Comparison of ENCODE assay signal across 8 cellular contexts in genomic region chr11:119334173-119334930, GRCh38. TPM values are rescaled to one million over a fixed set of nuclear protein-coding genes. Genes with fewer than 3 reads are reported as not detected.
A peak's percentile ranks its signal among the peaks of the same experiment; 100 is the strongest.
DNase-seq lines count a peak whose midpoint lies in the region; ATAC-seq, FAIRE-seq and TF ChIP-seq lines count a peak whose summit lies in the region.

Gene RNF26, plus strand, starts transcription at chr11:119334527. Its CDS starts 596 bp downstream, at chr11:119335123.

- DNase-seq in D341Med (ENCODE audit: low spot score) (peak; percentile 87), HuH-7 (ENCODE audit: low spot score) (peak; percentile 98), activated T-cell treated with anti-CD3 and anti-CD28 coated beads for 1 hour (ENCODE audit: low read depth) (peak; percentile 88), endothelial cell of umbilical vein (ENCODE audit: low read depth, low spot score) (peak; percentile 97), midbrain (lab: John Stamatoyannopoulos, UW) (peak; percentile 99)
- DNase-seq in stimulated activated CD8-positive, alpha-beta memory T cell treated with anti-CD3 and anti-CD28 coated beads, Interleukin-2, amount 100 ng/mL, for 1 hour (ENCODE audit: low read depth in 2 of 2), result peak; percentile 87 to 89

- ATAC-seq in GM21515 (IDR thresholded peaks at IDR 0.05; ENCODE audit: unreplicated experiment), result peak; percentile 92

- H2AFZ ChIP-seq in OCI-LY3 (ENCODE audit: low read depth, low read length), result peak within 1 kb of the TSS; percentile 50
- peak within 1 kb of the TSS; percentile 86 for H2AFZ ChIP-seq in endothelial cell of umbilical vein (ENCODE audit: low read depth, low read length)

- peaks cover 18% of the 10 kb centered on the region for H3K4me1 ChIP-seq in OCI-LY3 (ENCODE audit: low read length)
- peaks cover 34% of the 10 kb centered on the region for H3K4me1 ChIP-seq in endothelial cell of umbilical vein (ENCODE audit: control insufficient read depth, extremely low read depth, insufficient read depth, low read length)

- TF ChIP-seq CTCF in OCI-LY3 (IDR thresholded peaks at IDR 0.05; ENCODE audit: low read depth, low read length), result no peak
- no peak for TF ChIP-seq CTCF in endothelial cell of umbilical vein (IDR thresholded peaks at IDR 0.05; ENCODE audit: extremely low read depth in 1 of 2, insufficient read depth in 1 of 2, low read depth in 1 of 2, low read length in 2 of 2)

- TSS peak; percentile 55 for BruUV-seq in endothelial cell of umbilical vein (replicated peaks; lab: Mats Ljungman, UMichigan)

- H3K9me3 ChIP-seq in OCI-LY3 (ENCODE audit: insufficient read depth, low read length), result no peaks in the 10 kb centered on the region
- H3K9me3 ChIP-seq in endothelial cell of umbilical vein (replicated peaks; ENCODE audit: control insufficient read depth, insufficient read depth, low read length), result no peaks in the 10 kb centered on the region

- H3K36me3 ChIP-seq in OCI-LY3 (replicated peaks; ENCODE audit: low read depth, low read length) (peaks cover 9% of the 10 kb centered on the region), endothelial cell of umbilical vein (ENCODE audit: control insufficient read depth in 2 of 2, extremely low read depth in 1 of 2, insufficient read depth in 2 of 2, low read length in 2 of 2) (peaks cover 0 to 2% of the 10 kb centered on the region in 2 experiments)

- H3K9me1 ChIP-seq in endothelial cell of umbilical vein (replicated peaks; ENCODE audit: control insufficient read depth, extremely low read depth, insufficient read depth, low read length), result no peaks in the 10 kb centered on the region

- H3K27ac ChIP-seq in OCI-LY3 (ENCODE audit: low read length) (peak within 1 kb of the TSS; percentile 58), endothelial cell of umbilical vein (ENCODE audit: insufficient read depth, low read depth, low read length) (peak within 1 kb of the TSS; percentile 34)

- TF ChIP-seq POLR2A in endothelial cell of umbilical vein (IDR thresholded peaks at IDR 0.05; ENCODE audit: low read depth, low read length), result peak; percentile 71

- CTCF ChIA-PET in endothelial cell of umbilical vein (lab: Charles Lee), result interaction anchor here (0.9 to 2.3 kb wide), 3 partner anchors 11 to 26 kb away, joined by 3 to 17 read pairs (median 3); no protein-coding TSS in a partner anchor

- intact Hi-C loops in endothelial cell of umbilical vein (cut with micrococcal nuclease), result loop anchor here (1.0 kb wide), 2 partner anchors 13 to 239 kb away; a partner anchor contains a TSS

- H3K4me3 ChIP-seq in OCI-LY3 (ENCODE audit: low read length) (peak within 1 kb of the TSS; percentile 89), endothelial cell of umbilical vein (replicated peaks in 1 of 3; ENCODE audit: insufficient read depth in 1 of 3, low read depth in 1 of 3, low read length in 3 of 3) (peak within 1 kb of the TSS; percentile 54 to 78 (median 77))

- H3K27me3 ChIP-seq in OCI-LY3 (ENCODE audit: low read depth, low read length) (peaks cover 8% of the 10 kb centered on the region), endothelial cell of umbilical vein (ENCODE audit: control insufficient read depth in 2 of 2, insufficient read depth in 2 of 2, low read length in 2 of 2) (peaks cover 0 to 2% of the 10 kb centered on the region in 2 experiments)

- peak within 1 kb of the TSS; percentile 99 for H3K4me2 ChIP-seq in OCI-LY3 (ENCODE audit: low read length)
- peak within 1 kb of the TSS; percentile 86 for H3K4me2 ChIP-seq in endothelial cell of umbilical vein (ENCODE audit: insufficient read depth, low read length)

- FAIRE-seq in endothelial cell of umbilical vein (lab: Jason Lieb, UNC), result peak; percentile 100

- H3K79me2 ChIP-seq in OCI-LY3 (ENCODE audit: low read length) (peaks cover 28% of the 10 kb centered on the region), endothelial cell of umbilical vein (ENCODE audit: control insufficient read depth, insufficient read depth, low read length) (peaks cover 23% of the 10 kb centered on the region)

- dilution Hi-C loops in endothelial cell of umbilical vein (cut with MboI; ENCODE audit: extremely low pct_ligation_motif_present, low sequenced_read_pairs), result no loop called here

- H4K20me1 ChIP-seq in OCI-LY3 (ENCODE audit: insufficient read depth, low read length), result no peaks in the 10 kb centered on the region; the same call in 1 of the 2 replicates
- H4K20me1 ChIP-seq in endothelial cell of umbilical vein (replicated peaks; ENCODE audit: control insufficient read depth, extremely low read depth, insufficient read depth, low read length), result no peaks in the 10 kb centered on the region

- peak within 1 kb of the TSS; percentile 85 for H3K9ac ChIP-seq in OCI-LY3 (ENCODE audit: low read length)
- peak within 1 kb of the TSS; percentile 75 for H3K9ac ChIP-seq in endothelial cell of umbilical vein (replicated peaks; ENCODE audit: extremely low read depth, insufficient read depth, low read length)

- POLR2A ChIA-PET in endothelial cell of umbilical vein (lab: Charles Lee), result no interaction called here

TF ChIP-seq in endothelial cell of umbilical vein, 7 proteins besides CTCF, POLR2A, EP300 and RAD21:
- TF ChIP-seq POLR2AphosphoS5 (IDR thresholded peaks at IDR 0.05; ENCODE audit: insufficient read depth, low read depth, low read length), result peak; percentile 71
- TF ChIP-seq EZH2 (IDR thresholded peaks at IDR 0.05; ENCODE audit: borderline replicate concordance, low read depth, low read length, severe bottlenecking), result no peak
- no peak for TF ChIP-seq FOS (IDR thresholded peaks at IDR 0.05; ENCODE audit: borderline replicate concordance, insufficient read depth, low read length)

RNA-seq across cellular contexts. Expression of gene RNF26, which starts in this region (rescaled TPM):
- total RNA-seq in endothelial cell of umbilical vein, result 37.9 and 40.1 TPM in 2 replicates
- 41.6 and 43.8 TPM in 2 replicates for polyA plus RNA-seq in endothelial cell of umbilical vein
- 35.5 and 38.1 TPM in 2 replicates for polyA plus RNA-seq in endothelial cell of umbilical vein (2011; cell fraction: cytosol; rRNA removed)
- 15.7 and 17.7 TPM in 2 replicates for polyA plus RNA-seq in endothelial cell of umbilical vein (2011; cell fraction: nucleus; rRNA removed)
- 29.3 and 37.9 TPM in 2 replicates for polyA plus RNA-seq in endothelial cell of umbilical vein (2012)
- polyA minus RNA-seq in endothelial cell of umbilical vein, result 44.3 and 46.7 TPM in 2 replicates
- 31.6 TPM for polyA minus RNA-seq in endothelial cell of umbilical vein (2011; cell fraction: cytosol; rRNA and poly(A)+ RNA removed)
- polyA minus RNA-seq in endothelial cell of umbilical vein (2011; cell fraction: nucleus; rRNA and poly(A)+ RNA removed), result 16.9 and 20.4 TPM in 2 replicates

Comparison
In these comparisons a context has a peak if more than half of its experiments do, and no peak if none do; other contexts are left out.
1. Peak in every context shown above with its lines: DNase-seq, ATAC-seq, H3K4me3 ChIP-seq and H3K27ac ChIP-seq.